In the genomic region with DNA sequence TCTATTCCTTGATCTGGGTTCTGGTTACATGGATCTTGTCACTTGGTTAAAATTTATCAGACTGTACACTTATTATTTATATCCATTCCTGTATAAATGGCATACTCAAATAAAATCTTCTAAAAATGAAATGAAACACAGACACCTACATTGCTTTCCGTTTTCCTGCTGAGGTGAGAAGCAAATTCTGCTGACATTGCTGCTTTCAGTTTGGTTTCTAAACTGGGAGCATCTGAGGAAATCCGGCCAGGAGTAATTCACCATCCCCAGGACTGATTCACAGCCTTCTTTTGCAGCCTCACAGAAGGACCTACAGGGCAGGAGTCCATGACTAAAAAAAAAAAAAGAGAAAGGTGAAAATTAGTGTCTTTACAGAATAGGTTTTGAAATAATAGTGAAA, we compare ENCODE assay signal across 24 cellular contexts.
DNase-seq lines count a peak whose midpoint lies in the region; ATAC-seq and TF ChIP-seq lines count a peak whose summit lies in the region.
"Had no signal": no experiment of that assay in that cellular context is flagged by ENCODE, and none has a peak within 500 bp of the region (broad histone marks: within the 10 kb centered on the region; RNA-seq: fewer than 3 reads in every experiment).

No MANE protein-coding gene starts in this region.

- dilution Hi-C loops in mammary epithelial cell (cut with HindIII; ENCODE audit: low sequenced_read_pairs) = no loop called here

- H4K8ac ChIP-seq in mesenchymal stem cell (ENCODE audit: low read length) = no peak overlapping the region

- H3K9me3 ChIP-seq in mammary epithelial cell (replicated peaks; ENCODE audit: insufficient read depth, low read length) (no peaks in the 10 kb centered on the region), osteoblast (ENCODE audit: low read depth, low read length) (no peaks in the 10 kb centered on the region), mesenchymal stem cell (ENCODE audit: control insufficient read depth, low read length) (peaks cover 15% of the 10 kb centered on the region)

- H2BK5ac ChIP-seq in mesenchymal stem cell (ENCODE audit: low read depth, low read length, poor library complexity, severe bottlenecking) = no peak overlapping the region

- intact Hi-C loops in mammary epithelial cell (cut with micrococcal nuclease) = no loop called here

- H3K14ac ChIP-seq in mesenchymal stem cell (ENCODE audit: low read length in 2 of 2) = no peak overlapping the region

- H2AK5ac ChIP-seq in mesenchymal stem cell (ENCODE audit: low read length, severe bottlenecking) = no peak overlapping the region

- CTCF ChIA-PET in mammary epithelial cell (lab: Charles Lee; ENCODE audit: low non-redundant PET) = no interaction called here

- H3K4me3 ChIP-seq in mammary epithelial cell (replicated peaks in 1 of 3; ENCODE audit: insufficient read depth in 1 of 3, low read depth in 2 of 3, low read length in 3 of 3) (no peak overlapping the region), osteoblast (ENCODE audit: insufficient read depth, low read length) (peak overlapping the region; percentile 36), mesenchymal stem cell (ENCODE audit: insufficient read depth in 1 of 2, low read depth in 1 of 2, low read length in 2 of 2) (no peak overlapping the region)
- H3K4me3 ChIP-seq: stomach had no signal

- no peak overlapping the region for H3K18ac ChIP-seq in mesenchymal stem cell (ENCODE audit: low read depth in 1 of 2, low read length in 2 of 2)

- no peak for TF ChIP-seq CTCF in mammary epithelial cell (conservative IDR thresholded peaks at IDR 0.05 in 1 of 2, IDR thresholded peaks at IDR 0.05 in 1 of 2; ENCODE audit: extremely low read depth in 1 of 2, insufficient read depth in 1 of 2, low read depth in 1 of 2, low read length in 2 of 2)
- no peak for TF ChIP-seq CTCF in osteoblast (IDR thresholded peaks at IDR 0.05; ENCODE audit: extremely low read depth, low read depth, low read length)

- no peak overlapping the region for H2BK15ac ChIP-seq in mesenchymal stem cell (ENCODE audit: low read depth, poor library complexity, severe bottlenecking)

- H2AFZ ChIP-seq in mammary epithelial cell (ENCODE audit: low read depth, low read length) = no peak overlapping the region
- H2AFZ ChIP-seq in osteoblast (ENCODE audit: low read length) = no peak overlapping the region
- H2AFZ ChIP-seq in mesenchymal stem cell (ENCODE audit: low read depth, low read length) = no peak overlapping the region

- no peak overlapping the region for H3K4ac ChIP-seq in mesenchymal stem cell (ENCODE audit: low read depth in 1 of 2, low read length in 2 of 2)

- ATAC-seq in GM21529 (IDR thresholded peaks at IDR 0.05; ENCODE audit: unreplicated experiment) = no peak
- ATAC-seq: foreskin keratinocyte, natural killer cell had no signal

- H3K4me2 ChIP-seq in mammary epithelial cell (ENCODE audit: insufficient read depth, low read depth, low read length) (peak overlapping the region; percentile 44), osteoblast (ENCODE audit: insufficient read depth, low read length) (peak overlapping the region; percentile 48), mesenchymal stem cell (ENCODE audit: low read length, poor library complexity, severe bottlenecking) (no peak overlapping the region)

- 55% methylated on average over 2 of the region's 2 CpGs for WGBS in mammary epithelial cell (ENCODE audit: low coverage, missing lambda C conversion rate)
- WGBS in mesenchymal stem cell = 97% methylated on average over 2 of the region's 2 CpGs

- no peaks in the 10 kb centered on the region for H3K79me1 ChIP-seq in mesenchymal stem cell (replicated peaks; ENCODE audit: low read length, poor library complexity, severe bottlenecking)

- H4K91ac ChIP-seq in mesenchymal stem cell (ENCODE audit: low read length) = no peak overlapping the region

- H3K27me3 ChIP-seq in mammary epithelial cell (ENCODE audit: insufficient read depth, low read length) (no peaks in the 10 kb centered on the region), osteoblast (ENCODE audit: insufficient read depth, low read length) (no peaks in the 10 kb centered on the region), mesenchymal stem cell (ENCODE audit: control insufficient read depth in 1 of 2, insufficient read depth in 1 of 2, low read length in 2 of 2) (no peaks in the 10 kb centered on the region)
- H3K27me3 ChIP-seq: foreskin keratinocyte, stomach had no signal

- in situ Hi-C loops in mammary epithelial cell (cut with MboI; ENCODE audit: low sequenced_read_pairs in 2 of 2) = no loop called here

- H3K27ac ChIP-seq in mammary epithelial cell (ENCODE audit: insufficient read depth, low read depth, low read length) (no peak overlapping the region), osteoblast (ENCODE audit: low read depth, low read length) (no peak overlapping the region), mesenchymal stem cell (ENCODE audit: low read length, poor library complexity, severe bottlenecking) (no peak overlapping the region)
- H3K27ac ChIP-seq: 22Rv1, foreskin keratinocyte, RWPE1, stomach had no signal

- H4K20me1 ChIP-seq in mammary epithelial cell (ENCODE audit: insufficient read depth, low read length) (no peaks in the 10 kb centered on the region), osteoblast (ENCODE audit: insufficient read depth, low read length) (no peaks in the 10 kb centered on the region)

- H3K36me3 ChIP-seq in mammary epithelial cell (ENCODE audit: insufficient read depth, low read length) (no peaks in the 10 kb centered on the region), osteoblast (ENCODE audit: insufficient read depth, low read length) (no peaks in the 10 kb centered on the region), mesenchymal stem cell (ENCODE audit: control insufficient read depth in 1 of 2, insufficient read depth in 2 of 2, low read depth in 1 of 2, low read length in 2 of 2) (no peaks in the 10 kb centered on the region)
- H3K36me3 ChIP-seq: stomach had no signal

- H2BK120ac ChIP-seq in mesenchymal stem cell (ENCODE audit: low read depth, low read length) = no peak overlapping the region

- DNase-seq in NCI-H2029 (lab: John Stamatoyannopoulos, UW) (peak; percentile 9), NCI-H2029 treated with DMSO at 0.1 percent for 48 hours (lab: John Stamatoyannopoulos, UW) (no peak), M059J (ENCODE audit: low read depth) (peak; percentile 42), mammary epithelial cell (peak; percentile 5), osteoblast (ENCODE audit: insufficient read length, low spot score, missing footprints) (peak; percentile 49), NCI-H446 treated with DMSO at 0.1 percent for 48 hours (lab: John Stamatoyannopoulos, UW) (no peak), mesenchymal stem cell (no peak)
- DNase-seq: activated CD4-positive, alpha-beta T cell treated with anti-CD3 and anti-CD28 coated beads, Interleukin-2, amount 10 ng/mL, durations not matched to agents 24 days and 14 days; activated effector memory CD4-positive, alpha-beta T cell treated with anti-CD3 and anti-CD28 coated beads, Interleukin-2, amount 50 U/mL, for 16 hours; C1 segment of cervical spinal cord; dermis blood vessel endothelial cell; HCEC 1CT; hypothalamus; kidney; natural killer cell; NCI-H1092; NCI-H2171 treated with DMSO at 0.1 percent for 48 hours; small intestine; stimulated activated CD4-positive, alpha-beta T cell treated with anti-CD3 and anti-CD28 coated beads, Interleukin-4, amount 100 ng/mL, for 1 hour; stomach had no signal

- H3K4me1 ChIP-seq in mammary epithelial cell (ENCODE audit: insufficient read depth, low read length) (no peaks in the 10 kb centered on the region), osteoblast (ENCODE audit: insufficient read depth, low read length) (no peaks in the 10 kb centered on the region), mesenchymal stem cell (ENCODE audit: control insufficient read depth, insufficient read depth, low read depth, low read length) (no peaks in the 10 kb centered on the region)
- H3K4me1 ChIP-seq: foreskin keratinocyte, stomach had no signal

- H2BK12ac ChIP-seq in mesenchymal stem cell (ENCODE audit: low read length in 2 of 2) = no peak overlapping the region

- no peak overlapping the region for H3K23ac ChIP-seq in mesenchymal stem cell (ENCODE audit: low read length in 2 of 2)

- no peaks in the 10 kb centered on the region for H3K79me2 ChIP-seq in mammary epithelial cell (ENCODE audit: insufficient read depth, low read length)
- H3K79me2 ChIP-seq in osteoblast (ENCODE audit: insufficient read depth, low read length) = no peaks in the 10 kb centered on the region

- BruUV-seq in mammary epithelial cell (replicated peaks; lab: Mats Ljungman, UMichigan) = no TSS peak

- H3K9ac ChIP-seq in mammary epithelial cell (ENCODE audit: insufficient read depth, low read length) (no peak overlapping the region), mesenchymal stem cell (ENCODE audit: low read length) (no peak overlapping the region)

Comparison
In these comparisons a context has a peak if more than half of its experiments do, and no peak if none do; other contexts are left out.
1. DNase-seq: peak in NCI-H2029 (single experiment), M059J (single experiment), mammary epithelial cell (single experiment) and osteoblast (single experiment); none in NCI-H2029 treated with DMSO at 0.1 percent for 48 hours (single experiment), NCI-H446 treated with DMSO at 0.1 percent for 48 hours (single experiment) and mesenchymal stem cell (single experiment).